In genomic region chr20:59850018-59850641, GRCh38 we compare ENCODE assay signal across 8 cellular contexts.
A peak's percentile ranks its signal among the peaks of the same experiment; 100 is the strongest.
DNase-seq lines count a peak whose midpoint lies in the region; ATAC-seq and TF ChIP-seq lines count a peak whose summit lies in the region.

No MANE protein-coding gene starts in this region.

- intact Hi-C loops in esophagus squamous epithelium (cut with DNase I) = no loop called here

- no peaks in the 10 kb centered on the region for H3K36me3 ChIP-seq in esophagus squamous epithelium

- H3K27ac ChIP-seq in esophagus squamous epithelium = no peak overlapping the region

- TF ChIP-seq POLR2A in esophagus squamous epithelium (IDR thresholded peaks at IDR 0.05) = no peak

- H3K27me3 ChIP-seq in esophagus squamous epithelium = no peaks in the 10 kb centered on the region

- TF ChIP-seq CTCF in esophagus squamous epithelium (IDR thresholded peaks at IDR 0.05) = peak; percentile 27 to 75 (median 56)

- DNase-seq in COLO829 (ENCODE audit: low spot score) (peak; percentile 40), OCI-M1 (lab: John Stamatoyannopoulos, UW) (peak; percentile 55), esophagus squamous epithelium (lab: John Stamatoyannopoulos, UW) (no peak), retina (peak; percentile 38)
- no peak for DNase-seq in effector CD8-positive, alpha-beta T cell (lab: John Stamatoyannopoulos, UW)

- ATAC-seq in HG03432 (IDR thresholded peaks at IDR 0.05; ENCODE audit: unreplicated experiment) = peak; percentile 60
- no peak for ATAC-seq in activated CD4-positive, CD25-positive, alpha-beta regulatory T cell treated with anti-CD3 and anti-CD28 coated beads, Interleukin-2, amount 50 U/mL, for 24 hours
- no peak for ATAC-seq in HG03457 (IDR thresholded peaks at IDR 0.05; ENCODE audit: unreplicated experiment)

- H3K9me3 ChIP-seq in esophagus squamous epithelium = no peaks in the 10 kb centered on the region

- no peak overlapping the region for H3K4me3 ChIP-seq in esophagus squamous epithelium

- 59 to 72% methylated on average over 7 of the region's 7 CpGs for WGBS in esophagus squamous epithelium, 2 donors

- no peaks in the 10 kb centered on the region for H3K4me1 ChIP-seq in esophagus squamous epithelium

Comparison
In these comparisons a context has a peak if more than half of its experiments do, and no peak if none do; other contexts are left out.
1. DNase-seq: peak in COLO829 (single experiment), OCI-M1 (single experiment) and retina (single experiment); none in esophagus squamous epithelium (single experiment) and effector CD8-positive, alpha-beta T cell (single experiment).